Comparison of ENCODE assay signal across 23 cellular contexts in the genomic region with DNA sequence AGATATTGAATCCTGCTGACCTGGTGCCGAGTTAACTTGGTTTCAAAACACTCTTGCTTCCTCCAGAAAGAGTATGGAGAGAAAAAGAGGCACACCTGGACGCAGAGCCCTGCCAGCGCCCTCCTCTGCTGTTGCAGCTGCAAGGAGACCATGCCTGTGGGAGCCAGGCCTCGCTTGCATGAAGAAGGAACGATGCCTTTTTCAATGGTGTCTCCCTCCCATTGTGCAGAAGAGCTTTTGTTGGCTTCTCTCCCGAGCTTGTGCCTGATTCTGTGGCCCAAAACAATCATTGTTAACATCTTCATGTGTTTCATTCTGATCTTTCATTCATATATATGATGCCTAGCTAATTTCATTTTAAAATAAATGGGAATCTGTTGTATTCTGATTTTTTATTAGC.
DNase-seq lines count a peak whose midpoint lies in the region; ATAC-seq and TF ChIP-seq lines count a peak whose summit lies in the region.
"Had no signal": no experiment of that assay in that cellular context is flagged by ENCODE, and none has a peak within 500 bp of the region (broad histone marks: within the 10 kb centered on the region; RNA-seq: fewer than 3 reads in every experiment).

No MANE protein-coding gene starts in this region.

- 86% methylated on average over 6 of the region's 6 CpGs for WGBS in SK-N-SH (ENCODE audit: low lambda C conversion rate)

- H3K4me1 Mint-ChIP-seq in brain: peaks cover 39% of the 10 kb centered on the region
- H3K4me1 Mint-ChIP-seq in neural progenitor cell: peaks cover 47% of the 10 kb centered on the region
- H3K4me1 Mint-ChIP-seq: B cell had no signal

- ATAC-seq in SK-N-SH treated with all-trans-retinoic acid at 6 μM for 48 hours (no peak), HG02759 (IDR thresholded peaks at IDR 0.05; ENCODE audit: unreplicated experiment) (no peak)
- ATAC-seq: body of pancreas, left ventricle myocardium superior, Right ventricle myocardium inferior had no signal

- H3K79me2 ChIP-seq in SK-N-SH (ENCODE audit: insufficient read depth) (no peaks in the 10 kb centered on the region), neural progenitor cell (ENCODE audit: low read depth) (no peaks in the 10 kb centered on the region)
- H3K79me2 ChIP-seq: hepatocyte had no signal

- H3K27me3 ChIP-seq in SK-N-SH (ENCODE audit: insufficient read depth) (no peaks in the 10 kb centered on the region), skeletal muscle satellite cell (ENCODE audit: control insufficient read depth, insufficient read depth, low read length) (no peaks in the 10 kb centered on the region), neural progenitor cell (no peaks in the 10 kb centered on the region)
- H3K27me3 ChIP-seq: body of pancreas, hepatocyte, neutrophil, stomach had no signal

- H3K4me3 ChIP-seq in SK-N-SH (ENCODE audit: low read depth in 2 of 2, low read length in 1 of 2) (no peak overlapping the region), skeletal muscle satellite cell (ENCODE audit: low read length) (no peak overlapping the region), neural progenitor cell (no peak overlapping the region)
- H3K4me3 ChIP-seq: body of pancreas, coronary artery, hepatocyte, stomach had no signal

- H2AFZ ChIP-seq in SK-N-SH (ENCODE audit: low read depth) (no peak overlapping the region), neural progenitor cell (replicated peaks) (no peak overlapping the region)
- H2AFZ ChIP-seq: hepatocyte had no signal

- no peaks in the 10 kb centered on the region for H4K20me1 ChIP-seq in SK-N-SH (ENCODE audit: insufficient read depth)
- H4K20me1 ChIP-seq in neural progenitor cell (ENCODE audit: low read depth): no peaks in the 10 kb centered on the region

- H3F3A ChIP-seq in SK-N-SH (replicated peaks; ENCODE audit: insufficient read depth): peaks cover 37% of the 10 kb centered on the region
- peaks cover 7% of the 10 kb centered on the region for H3F3A ChIP-seq in neural progenitor cell (ENCODE audit: low read depth)

- H3K36me3 ChIP-seq in SK-N-SH (replicated peaks in 1 of 2; ENCODE audit: control insufficient read depth in 1 of 2, insufficient read depth in 2 of 2, low read length in 1 of 2) (peaks cover 10 to 51% of the 10 kb centered on the region in 2 experiments), skeletal muscle satellite cell (ENCODE audit: insufficient read depth, low read length) (peaks cover 29% of the 10 kb centered on the region), neural progenitor cell (no peaks in the 10 kb centered on the region)

- peak overlapping the region; percentile 56 for H3K4me2 ChIP-seq in SK-N-SH
- H3K4me2 ChIP-seq in skeletal muscle satellite cell (ENCODE audit: low read length): peak overlapping the region; percentile 36
- no peak overlapping the region for H3K4me2 ChIP-seq in neural progenitor cell
- H3K4me2 ChIP-seq: hepatocyte had no signal

- H3K9me2 ChIP-seq in SK-N-SH: no peaks in the 10 kb centered on the region

- H3K4me1 ChIP-seq in SK-N-SH (ENCODE audit: control insufficient read depth in 1 of 2, insufficient read depth in 2 of 2, low read depth in 1 of 2, low read length in 1 of 2) (peaks cover 0 to 19% of the 10 kb centered on the region in 2 experiments; a peak in 2 of 4 replicates), skeletal muscle satellite cell (ENCODE audit: control insufficient read depth, insufficient read depth, low read length) (peaks cover 47% of the 10 kb centered on the region), neural progenitor cell (peaks cover 23% of the 10 kb centered on the region)
- H3K4me1 ChIP-seq: body of pancreas, stomach had no signal

- POLR2A ChIA-PET in SK-N-SH (lab: Yijun Ruan, JAX): no interaction called here

- DNase-seq in SK-N-SH (no peak), globus pallidus (ENCODE audit: low spot score) (peak; percentile 40), neural progenitor cell (ENCODE audit: low spot score) (no peak)
- DNase-seq in activated effector memory CD4-positive, alpha-beta T cell treated with Interleukin-2 at 50 U/mL for 16 hours: no peak
- DNase-seq: body of pancreas; left ventricle myocardium superior; NCI-H2227 treated with DMSO at 0.1 percent for 48 hours; NCI-H774; stimulated activated CD4-positive, alpha-beta T cell treated with anti-CD3 and anti-CD28 coated beads, Interleukin-12 subunit alpha, Interleukin-12 subunit beta, amount 100 ng/mL, for 4 hours; stomach had no signal

- H3K27ac Mint-ChIP-seq in brain: peak overlapping the region; percentile 47 to 94 (median 90)
- H3K27ac Mint-ChIP-seq in neural progenitor cell: no peak overlapping the region
- H3K27ac Mint-ChIP-seq: activated T-helper 1 cell treated with anti-CD3 and anti-CD28 coated beads, Interleukin-12 subunit alpha, Interleukin-12 subunit beta, Interleukin-2, Interleukin-4 antibody, amounts not matched to agents 30 ng/mL and 10 ng/mL and 1 ng/mL, durations not matched to agents 14 hours and 24 hours and 36 hours; B cell; type B pancreatic cell had no signal

- CTCF ChIA-PET in SK-N-SH (lab: Yijun Ruan, JAX): no interaction called here

- peak overlapping the region in 1 of 5 experiments; percentile 28 for H3K4me3 Mint-ChIP-seq in brain
- H3K4me3 Mint-ChIP-seq in neural progenitor cell: no peak overlapping the region
- H3K4me3 Mint-ChIP-seq: activated naive CD8-positive, alpha-beta T cell; activated T-helper 1 cell treated with anti-CD3 and anti-CD28 coated beads, Interleukin-12 subunit alpha, Interleukin-12 subunit beta, Interleukin-2, Interleukin-4 antibody, amounts not matched to agents 30 ng/mL and 10 ng/mL and 1 ng/mL, durations not matched to agents 14 hours and 24 hours and 36 hours; B cell; type B pancreatic cell had no signal

- H3K36me3 Mint-ChIP-seq in brain (peaks cover 42% of the 10 kb centered on the region), neural progenitor cell (peaks cover 41% of the 10 kb centered on the region)

- H3K9ac ChIP-seq in SK-N-SH: peak overlapping the region; percentile 67; the same call in 1 of the 2 replicates
- peak overlapping the region; percentile 55 for H3K9ac ChIP-seq in skeletal muscle satellite cell (ENCODE audit: low read depth, low read length)
- no peak overlapping the region for H3K9ac ChIP-seq in neural progenitor cell

- no peaks in the 10 kb centered on the region for H3K9me3 ChIP-seq in SK-N-SH
- H3K9me3 ChIP-seq in skeletal muscle satellite cell (replicated peaks; ENCODE audit: low read length): no peaks in the 10 kb centered on the region
- no peaks in the 10 kb centered on the region for H3K9me3 ChIP-seq in neural progenitor cell (ENCODE audit: low read depth)
- H3K9me3 ChIP-seq: body of pancreas, neutrophil, stomach had no signal

- H3K27me3 Mint-ChIP-seq in brain (peaks cover 12% of the 10 kb centered on the region), neural progenitor cell (ENCODE audit: insufficient read depth, low read depth) (peaks cover 6% of the 10 kb centered on the region)
- H3K27me3 Mint-ChIP-seq: activated naive CD8-positive, alpha-beta T cell; B cell; type B pancreatic cell had no signal

- H3K27ac ChIP-seq in SK-N-SH (ENCODE audit: low read depth in 2 of 2, low read length in 1 of 2): peak overlapping the region; percentile 39 to 95
- no peak overlapping the region for H3K27ac ChIP-seq in neural progenitor cell
- H3K27ac ChIP-seq: 22Rv1, body of pancreas, coronary artery, neutrophil, stomach had no signal

- peaks cover 0 to 4% (median 0%) of the 10 kb centered on the region in 5 experiments for H3K9me3 Mint-ChIP-seq in brain
- peaks cover 2% of the 10 kb centered on the region for H3K9me3 Mint-ChIP-seq in neural progenitor cell
- H3K9me3 Mint-ChIP-seq: activated T-helper 1 cell treated with anti-CD3 and anti-CD28 coated beads, Interleukin-12 subunit alpha, Interleukin-12 subunit beta, Interleukin-2, Interleukin-4 antibody, amounts not matched to agents 30 ng/mL and 10 ng/mL and 1 ng/mL, durations not matched to agents 14 hours and 24 hours and 36 hours had no signal

- TF ChIP-seq RAD21 in SK-N-SH (IDR thresholded peaks at IDR 0.05; ENCODE audit: low read length): no peak

- TF ChIP-seq CTCF in SK-N-SH (IDR thresholded peaks at IDR 0.05): no peak
- TF ChIP-seq CTCF in brain (conservative IDR thresholded peaks at IDR 0.05): no peak
- TF ChIP-seq CTCF in neural progenitor cell (IDR thresholded peaks at IDR 0.05): no peak

- no peak for TF ChIP-seq EP300 in SK-N-SH (IDR thresholded peaks at IDR 0.05; ENCODE audit: borderline replicate concordance in 1 of 2, low read depth in 1 of 2, low read length in 1 of 2)

TF ChIP-seq in SK-N-SH, 30 proteins besides CTCF, POLR2A, EP300 and RAD21:
- TF ChIP-seq TCF12 (IDR thresholded peaks at IDR 0.05): no peak
TF ChIP-seq in SK-N-SH: peak in this region for 0.

TF ChIP-seq in SK-N-SH treated with all-trans-retinoic acid at 6 μM for 48 hours, 23 proteins besides CTCF, POLR2A, EP300 and RAD21 (continues in another document):
- TF ChIP-seq PPARA (CRISPR knock-in tag; IDR thresholded peaks at IDR 0.05; ENCODE audit: borderline replicate concordance) (no peak), TOX (CRISPR knock-in tag; IDR thresholded peaks at IDR 0.05; ENCODE audit: borderline replicate concordance) (no peak), ESRRG (CRISPR knock-in tag; IDR thresholded peaks at IDR 0.05) (no peak), CSRNP3 (CRISPR knock-in tag; IDR thresholded peaks at IDR 0.05) (no peak), ZNF565 (CRISPR knock-in tag; conservative IDR thresholded peaks at IDR 0.05; ENCODE audit: low read depth) (no peak), OSR1 (CRISPR knock-in tag; IDR thresholded peaks at IDR 0.05) (no peak), ZNF70 (CRISPR knock-in tag; IDR thresholded peaks at IDR 0.05) (no peak), ZC3H10 (CRISPR knock-in tag; IDR thresholded peaks at IDR 0.05) (no peak)
